10 cellular contexts compared by ENCODE assay signal in the genomic region with DNA sequence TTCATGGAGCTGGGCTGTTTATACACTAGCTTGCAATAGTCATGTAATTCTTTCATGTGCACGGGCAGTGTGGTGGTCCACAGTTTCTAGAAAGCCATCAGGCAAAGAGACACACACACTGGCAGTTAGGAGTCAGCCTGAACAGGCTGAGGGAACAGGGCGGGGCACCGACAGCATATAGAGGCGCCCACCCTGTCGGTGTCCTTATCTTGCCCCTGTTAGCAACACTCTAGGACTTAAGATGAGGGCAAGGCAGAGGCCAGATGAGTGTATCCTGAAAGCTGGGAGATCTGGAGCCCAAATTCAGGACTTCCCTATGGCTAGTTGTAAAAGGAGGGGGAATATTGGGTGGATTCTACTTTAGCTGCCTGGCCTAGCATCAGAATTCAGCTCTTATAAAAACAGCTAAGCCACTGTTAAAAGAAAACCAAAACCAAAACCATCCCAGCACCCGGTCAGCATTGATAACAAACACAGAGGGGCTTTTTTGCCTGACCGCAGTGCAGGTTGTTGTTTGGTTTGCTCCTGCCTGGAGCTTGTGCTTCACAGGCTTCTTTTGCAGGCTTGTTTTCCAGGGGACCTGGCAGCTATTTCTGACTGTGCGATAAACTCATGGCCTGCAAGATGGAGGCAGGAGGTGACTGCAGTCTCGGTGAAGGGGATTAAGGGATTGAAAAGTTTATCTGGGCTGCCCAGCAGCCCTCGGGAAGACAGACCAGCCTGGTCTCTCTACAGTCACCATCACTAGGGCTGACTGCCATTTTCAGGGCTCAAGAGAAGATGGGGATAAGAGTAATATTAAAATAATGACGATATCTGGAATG.
DNase-seq lines count a peak whose midpoint lies in the region; ATAC-seq and TF ChIP-seq lines count a peak whose summit lies in the region.
"Had no signal": no experiment of that assay in that cellular context is flagged by ENCODE, and none has a peak within 500 bp of the region (broad histone marks: within the 10 kb centered on the region; RNA-seq: fewer than 3 reads in every experiment).

No MANE protein-coding gene starts in this region.

- peak overlapping the region; percentile 96 for H3K27ac Mint-ChIP-seq in activated CD4-positive, alpha-beta T cell treated with anti-CD3 and anti-CD28 coated beads, Interleukin-2, amount 10 ng/mL, durations not matched to agents 24 days and 14 days
- no peak overlapping the region for H3K27ac Mint-ChIP-seq in T-helper 17 cell

- TF ChIP-seq CTCF in spleen (IDR thresholded peaks at IDR 0.05 in 8 of 11, conservative IDR thresholded peaks at IDR 0.05 in 3 of 11), result no peak
- no peak for TF ChIP-seq CTCF in coronary artery (IDR thresholded peaks at IDR 0.05)

- no peaks in the 10 kb centered on the region for H3K27me3 Mint-ChIP-seq in activated CD4-positive, alpha-beta T cell treated with anti-CD3 and anti-CD28 coated beads, Interleukin-2, amount 10 ng/mL, durations not matched to agents 24 days and 14 days
- no peaks in the 10 kb centered on the region for H3K27me3 Mint-ChIP-seq in T-helper 17 cell

- intact Hi-C loops in activated CD4-positive, alpha-beta T cell treated with anti-CD3 and anti-CD28 coated beads, Interleukin-2, amount 10 ng/mL, durations not matched to agents 24 days and 14 days (cut with micrococcal nuclease), result loop anchor here (1.0 to 5.0 kb wide), 3 partner anchors 12 to 178 kb away; no protein-coding TSS in a partner anchor
- intact Hi-C loops in spleen (cut with DNase I; ENCODE audit: low total_unique reads), result no loop called here

- H3K27me3 ChIP-seq in spleen (replicated peaks in 1 of 7) (peaks cover 0 to 6% (median 0%) of the 10 kb centered on the region in 7 donors), SJCRH30 (no peaks in the 10 kb centered on the region)

- ATAC-seq in HG02623 (IDR thresholded peaks at IDR 0.05; ENCODE audit: unreplicated experiment) (peak; percentile 78), T-helper 17 cell (peak; percentile 54)

- H3K36me3 ChIP-seq in spleen (no peaks in the 10 kb centered on the region), SJCRH30 (no peaks in the 10 kb centered on the region)

- peaks cover 11% of the 10 kb centered on the region for H3K9me3 Mint-ChIP-seq in activated CD4-positive, alpha-beta T cell treated with anti-CD3 and anti-CD28 coated beads, Interleukin-2, amount 10 ng/mL, durations not matched to agents 24 days and 14 days

- peak overlapping the region; percentile 62 for H3K4me3 Mint-ChIP-seq in activated CD4-positive, alpha-beta T cell treated with anti-CD3 and anti-CD28 coated beads, Interleukin-2, amount 10 ng/mL, durations not matched to agents 24 days and 14 days
- peak overlapping the region; percentile 21 for H3K4me3 Mint-ChIP-seq in T-helper 17 cell

- TF ChIP-seq POLR2A in spleen (IDR thresholded peaks at IDR 0.05), result no peak

- 51 to 69% (median 64%) methylated on average over 9 to 11 of the region's 11 CpGs for WGBS in spleen, 5 donors

- H3K4me1 ChIP-seq in spleen (peaks cover 0 to 18% (median 2%) of the 10 kb centered on the region in 6 donors), SJCRH30 (no peaks in the 10 kb centered on the region)

- H3K4me3 ChIP-seq in spleen (peak overlapping the region in 1 of 8 donors; percentile 22), coronary artery (no peak overlapping the region), SJCRH30 (no peak overlapping the region)

- H3K27ac ChIP-seq in spleen (peak overlapping the region in 5 of 8 donors; percentile 15 to 48 (median 34)), coronary artery (no peak overlapping the region), SJCRH30 (no peak overlapping the region)

- peaks cover 47% of the 10 kb centered on the region for H3K4me1 Mint-ChIP-seq in activated CD4-positive, alpha-beta T cell treated with anti-CD3 and anti-CD28 coated beads, Interleukin-2, amount 10 ng/mL, durations not matched to agents 24 days and 14 days
- H3K4me1 Mint-ChIP-seq in T-helper 17 cell, result peaks cover 7% of the 10 kb centered on the region

- no peaks in the 10 kb centered on the region for H3K36me3 Mint-ChIP-seq in activated CD4-positive, alpha-beta T cell treated with anti-CD3 and anti-CD28 coated beads, Interleukin-2, amount 10 ng/mL, durations not matched to agents 24 days and 14 days (ENCODE audit: low read depth)
- peaks cover 2% of the 10 kb centered on the region for H3K36me3 Mint-ChIP-seq in T-helper 17 cell (ENCODE audit: low read depth)

- peak; percentile 76 for DNase-seq in activated CD4-positive, alpha-beta T cell treated with anti-CD3 and anti-CD28 coated beads, Interleukin-2, amount 10 ng/mL, durations not matched to agents 24 days and 14 days
- no peak for DNase-seq in activated CD4-positive, alpha-beta T cell treated with anti-CD3 and anti-CD28 coated beads, Interleukin-2, amount 50 U/mL, for 1 hour
- no peak for DNase-seq in T-helper 17 cell
- DNase-seq in spleen, result no peak
- no peak for DNase-seq in NK-92 treated with Interleukin-12 subunit alpha and Interleukin-12 subunit beta, amount 100 ng/mL, for 24 hours (lab: John Stamatoyannopoulos, UW)
- DNase-seq in coronary artery (ENCODE audit: low spot score), result no peak
- DNase-seq in SJCRH30, result no peak
- DNase-seq: occipital lobe, SHP77 treated with DMSO at 0.1 percent for 48 hours had no signal

- H3K9me3 ChIP-seq in T-helper 17 cell (ENCODE audit: control insufficient read depth, low read length, poor library complexity, severe bottlenecking) (no peaks in the 10 kb centered on the region), spleen (peaks cover 0 to 10% (median 0%) of the 10 kb centered on the region in 8 donors), SJCRH30 (replicated peaks) (no peaks in the 10 kb centered on the region)

Comparison
In these comparisons a context has a peak if more than half of its experiments do, and no peak if none do; other contexts are left out.
1. H3K27ac ChIP-seq: peak in spleen (5 of 8); none in coronary artery (0 of 2) and SJCRH30 (single experiment).